18 cellular contexts compared by ENCODE assay signal in genomic region chr5:77064040-77064439, GRCh38. TPM values are rescaled to one million over a fixed set of nuclear protein-coding genes. Genes with fewer than 3 reads are reported as not detected.
A peak's percentile ranks its signal among the peaks of the same experiment; 100 is the strongest.
DNase-seq lines count a peak whose midpoint lies in the region; ATAC-seq, FAIRE-seq and TF ChIP-seq lines count a peak whose summit lies in the region.
"Had no signal": no experiment of that assay in that cellular context is flagged by ENCODE, and none has a peak within 500 bp of the region (broad histone marks: within the 10 kb centered on the region; RNA-seq: fewer than 3 reads in every experiment).

No MANE protein-coding gene starts in this region.

- peak in 5 of 7 experiments; percentile 34 to 60 (median 40) for TF ChIP-seq CTCF in body of pancreas (IDR thresholded peaks at IDR 0.05)
- peak; percentile 6 for TF ChIP-seq CTCF in parathyroid adenoma (IDR thresholded peaks at IDR 0.05)

- H3K27me3 ChIP-seq in body of pancreas (no peaks in the 10 kb centered on the region), parathyroid adenoma (ENCODE audit: control insufficient read depth, insufficient read depth, low read length) (no peaks in the 10 kb centered on the region)
- H3K27me3 ChIP-seq: gastrocnemius medialis, sigmoid colon had no signal

- H3K79me2 ChIP-seq in parathyroid adenoma, result no peaks in the 10 kb centered on the region

- H3K4me2 ChIP-seq in parathyroid adenoma (ENCODE audit: low read length), result no peak overlapping the region

- no peak overlapping the region for H2AFZ ChIP-seq in parathyroid adenoma

- H3K9me3 ChIP-seq in body of pancreas, result no peaks in the 10 kb centered on the region
- no peaks in the 10 kb centered on the region for H3K9me3 ChIP-seq in parathyroid adenoma (ENCODE audit: control insufficient read depth, low read length)
- H3K9me3 ChIP-seq: gastrocnemius medialis, mucosa of descending colon, sigmoid colon had no signal

- peaks cover 8% of the 10 kb centered on the region for H3K4me1 ChIP-seq in body of pancreas
- no peaks in the 10 kb centered on the region for H3K4me1 ChIP-seq in parathyroid adenoma
- H3K4me1 ChIP-seq: sigmoid colon had no signal

- H3K4me3 ChIP-seq in body of pancreas (no peak overlapping the region), parathyroid adenoma (ENCODE audit: low read depth, low read length) (no peak overlapping the region)
- H3K4me3 ChIP-seq: gastrocnemius medialis, mucosa of descending colon, sigmoid colon had no signal

- ATAC-seq in body of pancreas (peak; percentile 55), sciatic nerve (no peak)
- ATAC-seq: gastrocnemius medialis, mucosa of descending colon had no signal

- WGBS in body of pancreas, 2 donors, result 20 to 33% methylated on average over 3 of the region's 3 CpGs

- intact Hi-C loops in body of pancreas (cut with DNase I), result no loop called here
- intact Hi-C loops in sciatic nerve (cut with DNase I), result no loop called here

- H3K27ac ChIP-seq in body of pancreas (no peak overlapping the region), parathyroid adenoma (no peak overlapping the region)
- H3K27ac ChIP-seq: gastrocnemius medialis, sigmoid colon had no signal

- FAIRE-seq in RCC 7860 (lab: Jason Lieb, UNC), result no peak

- DNase-seq in NCI-H2196 (lab: John Stamatoyannopoulos, UW; ENCODE audit: unreplicated experiment) (peak; percentile 3), NCI-H2196 treated with DMSO at 0.1 percent for 48 hours (lab: John Stamatoyannopoulos, UW; ENCODE audit: unreplicated experiment) (no peak), NCI-H2029 treated with DMSO at 0.1 percent for 48 hours (lab: John Stamatoyannopoulos, UW) (peak; percentile 57), body of pancreas (peak in 1 of 4 donors; percentile 39), RCC 7860 (ENCODE audit: low spot score) (no peak), sciatic nerve (ENCODE audit: low spot score) (no peak)
- DNase-seq in activated naive CD4-positive, alpha-beta T cell treated with Interleukin-2 at 50 U/mL for 16 hours, result no peak
- DNase-seq: activated naive CD8-positive, alpha-beta T cell treated with anti-CD3 and anti-CD28 coated beads for 36 hours; activated T-cell treated with anti-CD3 and anti-CD28 coated beads, Interleukin-2, amount 50 U/mL, for 48 hours; CD4-positive, CD25-positive, alpha-beta regulatory T cell; erythroblast; gastrocnemius medialis; H9; mucosa of descending colon; NCI-H1048; OCI-M1; sigmoid colon had no signal

- H3K9ac ChIP-seq in parathyroid adenoma, result no peak overlapping the region

- no peak for TF ChIP-seq POLR2A in body of pancreas (IDR thresholded peaks at IDR 0.05)

- H3K36me3 ChIP-seq in body of pancreas (replicated peaks in 1 of 2; ENCODE audit: insufficient read depth in 1 of 2, low read depth in 2 of 2) (peaks cover 7 to 9% of the 10 kb centered on the region in 2 donors), parathyroid adenoma (ENCODE audit: control insufficient read depth, insufficient read depth, low read length) (no peaks in the 10 kb centered on the region)

RNA-seq across cellular contexts. Expression of gene ZBED3, which starts 23.0 kb away (rescaled TPM):
- 10 to 100 TPM in 1 of 2 donors, 1 to 10 TPM in 1; 4.2 to 41.5 TPM for total RNA-seq in body of pancreas
- 7.6 TPM for total RNA-seq in sciatic nerve

RNA-seq across cellular contexts. Expression of gene AGGF1, which starts 33.8 kb away (rescaled TPM):
- total RNA-seq in body of pancreas (10 to 100 TPM in 1 of 2 donors, 1 to 10 TPM in 1; 8.2 to 13.5 TPM), sciatic nerve (18.1 TPM)

Comparison
In these comparisons a context has a peak if more than half of its experiments do, and no peak if none do; other contexts are left out.
1. DNase-seq: peak in NCI-H2196 (single experiment) and NCI-H2029 treated with DMSO at 0.1 percent for 48 hours (single experiment); none in NCI-H2196 treated with DMSO at 0.1 percent for 48 hours (single experiment), RCC 7860 (single experiment), sciatic nerve (single experiment) and activated naive CD4-positive, alpha-beta T cell treated with Interleukin-2 at 50 U/mL for 16 hours (single experiment).